Comparison of ENCODE assay signal across 13 cellular contexts in genomic region chr17:58532555-58532951, GRCh38. TPM values are rescaled to one million over a fixed set of nuclear protein-coding genes. Genes with fewer than 3 reads are reported as not detected.
DNase-seq lines count a peak whose midpoint lies in the region; ATAC-seq and TF ChIP-seq lines count a peak whose summit lies in the region.
"Had no signal": no experiment of that assay in that cellular context is flagged by ENCODE, and none has a peak within 500 bp of the region (broad histone marks: within the 10 kb centered on the region; RNA-seq: fewer than 3 reads in every experiment).

No MANE protein-coding gene starts in this region.

- H3K4me1 ChIP-seq in HEK293 (ENCODE audit: control insufficient read depth, insufficient read depth, low read length) (no peaks in the 10 kb centered on the region), iPS-20b (ENCODE audit: insufficient read depth, low read length) (peaks cover 5% of the 10 kb centered on the region; the same call in 1 of the 2 replicates), spleen (peaks cover 0 to 68% (median 22%) of the 10 kb centered on the region in 6 donors)

- intact Hi-C loops in spleen (cut with DNase I; ENCODE audit: low total_unique reads), result no loop called here

- H3K36me3 Mint-ChIP-seq in WTC11, result no peaks in the 10 kb centered on the region
- H3K36me3 Mint-ChIP-seq: activated CD8-positive, alpha-beta memory T cell treated with anti-CD3 and anti-CD28 coated beads, Interleukin-2, amount 10 ng/mL, durations not matched to agents 7 days and 5 days had no signal

- no peak for TF ChIP-seq CTCF in HEK293 (tag by site-specific recombination; IDR thresholded peaks at IDR 0.05)
- TF ChIP-seq CTCF in WTC11 (IDR thresholded peaks at IDR 0.05), result no peak
- no peak for TF ChIP-seq CTCF in spleen (IDR thresholded peaks at IDR 0.05 in 8 of 11, conservative IDR thresholded peaks at IDR 0.05 in 3 of 11)

- TF ChIP-seq POLR2A in spleen (IDR thresholded peaks at IDR 0.05), result no peak

- 65 to 80% (median 71%) methylated on average over 3 of the region's 3 CpGs for WGBS in spleen, 5 donors

- H3K9me3 Mint-ChIP-seq in WTC11, result no peaks in the 10 kb centered on the region

- ATAC-seq in WTC11, result no peak; the same call in 1 of the 2 replicates
- no peak for ATAC-seq in stimulated activated naive CD8-positive, alpha-beta T cell treated with anti-CD3 and anti-CD28 coated beads, Interleukin-15, Interleukin-2, amounts not matched to agents 100 U/mL and 50 U/mL, for 24 hours
- no peak for ATAC-seq in HG02798 (IDR thresholded peaks at IDR 0.05; ENCODE audit: poor library complexity, unreplicated experiment)

- H3K36me3 ChIP-seq in HEK293 (ENCODE audit: control insufficient read depth in 2 of 2, insufficient read depth in 1 of 2, low read length in 2 of 2) (no peaks in the 10 kb centered on the region), iPS-20b (ENCODE audit: insufficient read depth, low read depth, low read length) (no peaks in the 10 kb centered on the region), spleen (no peaks in the 10 kb centered on the region)

- CTCF ChIA-PET in HEK293 (lab: Yijun Ruan, JAX), result interaction anchor here (0.6 to 1.7 kb wide), 3 partner anchors 14 to 410 kb away, joined by 3 to 11 read pairs (median 5); no protein-coding TSS in a partner anchor
- CTCF ChIA-PET in WTC11 (lab: Charles Lee), result interaction anchor here (0.7 to 6.5 kb wide), 8 partner anchors 9 to 59 kb away, joined by 3 to 42 read pairs (median 3); partner anchors contain the start of gene HSF5

- H3K27me3 ChIP-seq in iPS-20b (ENCODE audit: insufficient read depth, low read length), result peaks cover 43% of the 10 kb centered on the region
- peaks cover 0 to 30% (median 0%) of the 10 kb centered on the region in 7 donors for H3K27me3 ChIP-seq in spleen (replicated peaks in 1 of 7)

- peak overlapping the region; percentile 68 for H3K4me3 Mint-ChIP-seq in WTC11
- H3K4me3 Mint-ChIP-seq: activated CD8-positive, alpha-beta memory T cell treated with anti-CD3 and anti-CD28 coated beads, Interleukin-2, amount 10 ng/mL, durations not matched to agents 7 days and 5 days had no signal

- no peak for DNase-seq in WTC11 (ENCODE audit: low spot score)
- DNase-seq in spleen, result no peak
- DNase-seq in GM19240 (ENCODE audit: insufficient read length, low spot score), result no peak
- DNase-seq in stimulated activated naive CD8-positive, alpha-beta T cell treated with anti-CD3 and anti-CD28 coated beads, Interleukin-15, Interleukin-2, amounts not matched to agents 100 U/mL and 50 U/mL, for 24 hours, result no peak
- DNase-seq in activated CD4-positive, alpha-beta T cell treated with anti-CD3 and anti-CD28 coated beads for 4 hours, result no peak

- H3K27ac Mint-ChIP-seq in WTC11, result no peak overlapping the region; the same call in 1 of the 2 replicates
- H3K27ac Mint-ChIP-seq: activated CD8-positive, alpha-beta memory T cell treated with anti-CD3 and anti-CD28 coated beads, Interleukin-2, amount 10 ng/mL, durations not matched to agents 7 days and 5 days had no signal

- peaks cover 39% of the 10 kb centered on the region for H3K4me1 Mint-ChIP-seq in WTC11

- H3K9ac ChIP-seq in iPS-20b (ENCODE audit: low read depth, low read length), result peak overlapping the region; percentile 32; the same call in 1 of the 2 replicates

- POLR2A ChIA-PET in HEK293 (lab: Yijun Ruan, JAX), result interaction anchor here (0.8 to 1.3 kb wide), 4 partner anchors 18 to 99 kb away, joined by 3 to 6 read pairs (median 5); partner anchors contain the start of gene MTMR4
- POLR2A ChIA-PET in WTC11 (lab: Charles Lee), result interaction anchor here (0.5 kb wide), 1 partner anchor 76 kb away, joined by 5 read pairs; no protein-coding TSS in a partner anchor

- H3K9me3 ChIP-seq in HEK293 (ENCODE audit: control insufficient read depth, insufficient read depth, low read depth, low read length) (no peaks in the 10 kb centered on the region), iPS-20b (ENCODE audit: insufficient read depth, low read depth, low read length) (no peaks in the 10 kb centered on the region), spleen (no peaks in the 10 kb centered on the region)

- H3K27me3 Mint-ChIP-seq in WTC11 (ENCODE audit: low read depth), result peaks cover 52% of the 10 kb centered on the region

- no peak overlapping the region for H3K4me3 ChIP-seq in HEK293 (ENCODE audit: low read depth, low read length)
- peak overlapping the region; percentile 78 for H3K4me3 ChIP-seq in iPS-20b (ENCODE audit: low read length)
- peak overlapping the region in 6 of 8 donors; percentile 43 to 83 (median 53) for H3K4me3 ChIP-seq in spleen

- H3K27ac ChIP-seq in HEK293 (ENCODE audit: extremely low read depth, low read depth, low read length) (no peak overlapping the region), iPS-20b (ENCODE audit: low read length) (no peak overlapping the region), spleen (peak overlapping the region in 4 of 8 donors; percentile 51 to 74 (median 71))
- H3K27ac ChIP-seq: epithelial cell of prostate had no signal

TF ChIP-seq in HEK293, 187 proteins besides CTCF, POLR2A, EP300 and RAD21 (continues in another document):
- 0 out of 2 replicates have a peak, but pooled peaks have one; percentile 5 for TF ChIP-seq PRDM10 (tag by site-specific recombination; IDR thresholded peaks at IDR 0.05)

TF ChIP-seq in WTC11, 78 proteins besides CTCF, POLR2A, EP300 and RAD21:
- no peak for TF ChIP-seq CDX4 (CRISPR knock-in tag; IDR thresholded peaks at IDR 0.05; ENCODE audit: borderline replicate concordance)
- TF ChIP-seq JAZF1 (CRISPR knock-in tag; IDR thresholded peaks at IDR 0.05), result no peak
- 0 out of 2 replicates have a peak, but pooled peaks have one; percentile 30 for TF ChIP-seq FOXP1 (CRISPR knock-in tag; IDR thresholded peaks at IDR 0.05; ENCODE audit: borderline replicate concordance)

RNA-seq across cellular contexts. Expression of gene MTMR4, which starts 18.1 kb away (rescaled TPM):
- 30.2 to 32.5 TPM (median 30.8 TPM) in 3 replicates for total RNA-seq in WTC11 (2021)
- 10 to 100 TPM; 42.0 to 61.9 (median 50.3) TPM for total RNA-seq in spleen
- 10 to 100 TPM; 12.7 to 17.3 (median 14.1) TPM for polyA plus RNA-seq in spleen

RNA-seq across cellular contexts. Expression of gene HSF5, which starts 44.3 kb away (rescaled TPM):
- total RNA-seq in WTC11 (2021) (0.07 to 0.11 TPM (median 0.09 TPM) in 3 replicates), spleen (1 to 10 TPM; 1.1 to 1.7 (median 1.3) TPM)
- under 1 TPM; 0.57 to 0.79 (median 0.61) TPM for polyA plus RNA-seq in spleen
- total RNA-seq: LHCN-M2, RPMI7951, subcutaneous adipose tissue had no signal
